ENCODE assay signal across 40 cellular contexts in genomic region chr5:35081134-35081533, GRCh38. TPM values are rescaled to one million over a fixed set of nuclear protein-coding genes. Genes with fewer than 3 reads are reported as not detected.
"Had no signal": no experiment of that assay in that cellular context is flagged by ENCODE, and none has a peak within 500 bp of the region (broad histone marks: within the 10 kb centered on the region; RNA-seq: fewer than 3 reads in every experiment).

No MANE protein-coding gene starts in this region.

- H3K27ac ChIP-seq: adrenal gland, ascending aorta, body of pancreas, brain microvascular endothelial cell, breast epithelium, cardiac muscle cell had no signal

- H3K4me1 ChIP-seq: adrenal gland, ascending aorta, body of pancreas, breast epithelium had no signal

- ATAC-seq: activated naive CD4-positive, alpha-beta T cell treated with anti-CD3 and anti-CD28 coated beads, Interleukin-2, amount 50 U/mL, for 72 hours; activated naive CD8-positive, alpha-beta T cell treated with anti-CD3 and anti-CD28 coated beads, Interleukin-2, amount 50 U/mL, for 24 hours; activated T-cell treated with anti-CD3 and anti-CD28 coated beads, Interleukin-2, amount 50 U/mL, for 4 hours; activated T-cell treated with anti-CD3 and anti-CD28 coated beads, Interleukin-2, amount 50 U/mL, for 72 hours; activated T-helper 17 cell treated with anti-CD3 and anti-CD28 coated beads, Interleukin-2, amount 50 U/mL, for 72 hours; body of pancreas had no signal

- H3K36me3 ChIP-seq: adrenal gland, ascending aorta, brain microvascular endothelial cell, breast epithelium, cardiac muscle cell had no signal

- H3K27me3 ChIP-seq: adrenal gland, ascending aorta, body of pancreas, brain microvascular endothelial cell, breast epithelium, cardiac muscle cell had no signal

- DNase-seq: activated effector memory CD4-positive, alpha-beta T cell treated with anti-CD3 and anti-CD28 coated beads, Interleukin-2, amount 50 U/mL, for 16 hours; activated effector memory CD4-positive, alpha-beta T cell treated with Interleukin-2 at 50 U/mL for 16 hours; activated gamma-delta T cell; activated gamma-delta T cell treated with Interleukin-2 at 50 U/mL for 16 hours; activated naive CD4-positive, alpha-beta T cell; activated naive CD4-positive, alpha-beta T cell treated with anti-CD3 and anti-CD28 coated beads for 36 hours; activated naive CD4-positive, alpha-beta T cell treated with anti-CD3 and anti-CD28 coated beads, Interleukin-2, amount 10 ng/mL, durations not matched to agents 7 days and 5 days; activated naive CD4-positive, alpha-beta T cell treated with anti-CD3 and anti-CD28 coated beads, Interleukin-2, amount 50 U/mL, for 16 hours; activated naive CD4-positive, alpha-beta T cell treated with Interleukin-2 at 50 U/mL for 16 hours; activated naive CD8-positive, alpha-beta T cell treated with anti-CD3 and anti-CD28 coated beads for 36 hours; activated naive CD8-positive, alpha-beta T cell treated with anti-CD3 and anti-CD28 coated beads, Interleukin-2, amount 10 ng/mL, durations not matched to agents 7 days and 5 days; activated naive CD8-positive, alpha-beta T cell treated with anti-CD3 and anti-CD28 coated beads, Interleukin-2, amount 50 U/mL, for 24 hours; activated T-cell treated with anti-CD3 and anti-CD28 coated beads, Interleukin-2, amount 50 U/mL, for 1 hour; activated T-cell treated with anti-CD3 and anti-CD28 coated beads, Interleukin-2, amount 50 U/mL, for 24 hours; activated T-cell treated with anti-CD3 and anti-CD28 coated beads, Interleukin-2, amount 50 U/mL, for 4 hours; activated T-cell treated with anti-CD3 and anti-CD28 coated beads, Interleukin-2, amount 50 U/mL, for 48 hours; activated T-cell treated with anti-CD3 and anti-CD28 coated beads, Interleukin-2, amount 50 U/mL, for 72 hours; amniotic stem cell; amygdala; anterior cingulate cortex; aorta; body of pancreas; brain microvascular endothelial cell; caudate nucleus; central memory CD4-positive, alpha-beta T cell; cerebellar nuclear complex had no signal

- FAIRE-seq: astrocyte, bronchial epithelial cell had no signal

- H3K9me3 ChIP-seq: adrenal gland, ascending aorta, body of pancreas, breast epithelium had no signal

- H3K4me3 ChIP-seq: adrenal gland, ascending aorta, body of pancreas, breast epithelium, cardiac muscle cell had no signal

RNA-seq across cellular contexts. Expression of gene AGXT2, which starts 33.4 kb away (rescaled TPM):
- total RNA-seq: activated naive CD4-positive, alpha-beta T cell treated with anti-CD3 and anti-CD28 coated beads for 36 hours; activated naive CD4-positive, alpha-beta T cell treated with anti-CD3 and anti-CD28 coated beads, Interleukin-2, amount 50 U/mL, for 72 hours; activated naive CD8-positive, alpha-beta T cell treated with anti-CD3 and anti-CD28 coated beads for 36 hours; activated naive CD8-positive, alpha-beta T cell treated with anti-CD3 and anti-CD28 coated beads, Interleukin-2, amount 10 ng/mL, durations not matched to agents 7 days and 5 days; activated T-cell treated with anti-CD3 and anti-CD28 coated beads, Interleukin-2, amount 50 U/mL, for 4 hours; activated T-cell treated with anti-CD3 and anti-CD28 coated beads, Interleukin-2, amount 50 U/mL, for 72 hours; activated T-helper 1 cell treated with anti-CD3 and anti-CD28 coated beads, Interleukin-12 subunit alpha, Interleukin-12 subunit beta, Interleukin-2, Interleukin-4 antibody, amounts not matched to agents 30 ng/mL and 10 ng/mL and 1 ng/mL, durations not matched to agents 14 hours and 24 hours and 36 hours; activated T-helper 17 cell treated with anti-CD3 and anti-CD28 coated beads, Interleukin-2, amount 50 U/mL, for 72 hours; activated T-helper 2 cell treated with anti-CD3 and anti-CD28 coated beads, Interferon-gamma antibody, Interleukin-2, Interleukin-4, amounts not matched to agents 10 μg/mL and 5 μg/mL and 100 μg/mL, durations not matched to agents 14 hours and 24 hours and 36 hours; adrenal gland; aorta; ascending aorta; astrocyte; body of pancreas; breast epithelium; bronchial epithelial cell; cardiac muscle cell; cardiac septum; cerebellum; chondrocyte had no signal
- polyA plus RNA-seq: adipose tissue, aorta, cardiac muscle cell had no signal
